12 cellular contexts compared by ENCODE assay signal in genomic region chr20:37944456-37944981, GRCh38. TPM values are rescaled to one million over a fixed set of nuclear protein-coding genes. Genes with fewer than 3 reads are reported as not detected.
A peak's percentile ranks its signal among the peaks of the same experiment; 100 is the strongest.
DNase-seq lines count a peak whose midpoint lies in the region; ATAC-seq and TF ChIP-seq lines count a peak whose summit lies in the region.
"Had no signal": no experiment of that assay in that cellular context is flagged by ENCODE, and none has a peak within 500 bp of the region (broad histone marks: within the 10 kb centered on the region; RNA-seq: fewer than 3 reads in every experiment).

No MANE protein-coding gene starts in this region.

- peaks cover 4% of the 10 kb centered on the region for H3K36me3 Mint-ChIP-seq in type B pancreatic cell

- H3K27ac Mint-ChIP-seq in type B pancreatic cell, result no peak overlapping the region

- peak; percentile 45 for DNase-seq in activated CD8-positive, alpha-beta memory T cell treated with anti-CD3 and anti-CD28 coated beads for 24 hours
- no peak for DNase-seq in activated CD8-positive, alpha-beta memory T cell treated with anti-CD3 and anti-CD28 coated beads, Interleukin-2, amount 50 U/mL, for 4 hours
- DNase-seq in PC-3, result no peak
- DNase-seq in left lobe of liver (ENCODE audit: low spot score), result peak; percentile 32
- peak; percentile 49 for DNase-seq in type B pancreatic cell (ENCODE audit: extremely low spot score, unreplicated experiment)
- DNase-seq in AG08395 (ENCODE audit: low spot score), result no peak
- no peak for DNase-seq in lower lobe of right lung
- DNase-seq: HCEC 1CT, NCI-H524, RPMI8226 had no signal

- H3K4me3 Mint-ChIP-seq in type B pancreatic cell, result no peak overlapping the region

- H3K9me3 ChIP-seq in PC-3 (ENCODE audit: low read length) (no peaks in the 10 kb centered on the region), lower lobe of right lung (no peaks in the 10 kb centered on the region)

- H3K4me1 Mint-ChIP-seq in type B pancreatic cell (ENCODE audit: unreplicated experiment), result peaks cover 2% of the 10 kb centered on the region

- H3K27me3 ChIP-seq in PC-3 (ENCODE audit: low read length) (no peaks in the 10 kb centered on the region), lower lobe of right lung (ENCODE audit: low read depth) (no peaks in the 10 kb centered on the region)

- BruUV-seq in PC-3 (replicated peaks; lab: Mats Ljungman, UMichigan), result TSS peak; percentile 39

- peaks cover 6% of the 10 kb centered on the region for H3K9me3 Mint-ChIP-seq in type B pancreatic cell

- H2AFZ ChIP-seq in PC-3 (ENCODE audit: low read length), result no peak overlapping the region

- no peak for TF ChIP-seq CTCF in PC-3 (conservative IDR thresholded peaks at IDR 0.05; ENCODE audit: low read depth, low read length)
- TF ChIP-seq CTCF in type B pancreatic cell (conservative IDR thresholded peaks at IDR 0.05), result no peak
- no peak for TF ChIP-seq CTCF in lower lobe of right lung (IDR thresholded peaks at IDR 0.05)

- H3K4me2 ChIP-seq in PC-3 (ENCODE audit: low read length), result no peak overlapping the region

- CTCF ChIA-PET in PC-3 (lab: Charles Lee), result interaction anchor here (0.6 to 0.7 kb wide), 2 partner anchors 37 to 50 kb away, joined by 3 to 4 read pairs; no protein-coding TSS in a partner anchor

- H3K4me3 ChIP-seq in PC-3 (ENCODE audit: low read length), result no peak overlapping the region
- H3K4me3 ChIP-seq in lower lobe of right lung, result no peak overlapping the region

- H3K4me1 ChIP-seq in PC-3 (ENCODE audit: insufficient read depth, low read length) (no peaks in the 10 kb centered on the region), lower lobe of right lung (no peaks in the 10 kb centered on the region)

- intact Hi-C loops in PC-3 (cut with micrococcal nuclease) (no loop called here), lower lobe of right lung (cut with DNase I) (no loop called here)

- H3K79me2 ChIP-seq in PC-3 (ENCODE audit: low read length), result no peaks in the 10 kb centered on the region

- POLR2A ChIA-PET in PC-3 (lab: Charles Lee; ENCODE audit: unreplicated experiment), result no interaction called here

- no peak overlapping the region for H3K9ac ChIP-seq in PC-3 (ENCODE audit: low read length)

- no peaks in the 10 kb centered on the region for H3K9me2 ChIP-seq in PC-3 (replicated peaks; ENCODE audit: low read length)

- H3K36me3 ChIP-seq in PC-3 (ENCODE audit: low read depth, low read length) (no peaks in the 10 kb centered on the region), lower lobe of right lung (no peaks in the 10 kb centered on the region)

- H3F3A ChIP-seq in PC-3 (ENCODE audit: low read length, unreplicated experiment), result no peaks in the 10 kb centered on the region

- H3K27ac ChIP-seq in PC-3 (ENCODE audit: low read length), result no peak overlapping the region
- no peak overlapping the region for H3K27ac ChIP-seq in lower lobe of right lung
- H3K27ac ChIP-seq: C4-2B had no signal

- ATAC-seq in PC-3 (no peak), left lobe of liver (no peak), lower lobe of right lung (no peak)
- ATAC-seq in activated CD4-positive, CD25-positive, alpha-beta regulatory T cell treated with anti-CD3 and anti-CD28 coated beads, Interleukin-2, amount 50 U/mL, for 24 hours, result no peak

- peaks cover 5% of the 10 kb centered on the region for H3K27me3 Mint-ChIP-seq in type B pancreatic cell

- no peaks in the 10 kb centered on the region for H4K20me1 ChIP-seq in PC-3 (ENCODE audit: low read length)

RNA-seq across cellular contexts. Expression of gene VSTM2L, which starts 41.6 kb away (rescaled TPM):
- total RNA-seq in PC-3 (2014; rRNA removed) (45.8 and 56.4 TPM in 2 replicates), left lobe of liver (4.4 TPM), type B pancreatic cell (ENCODE audit: low replicate concordance) (11.4 and 11.6 TPM in 2 replicates), lower lobe of right lung (14.1 TPM)

Comparison
In these comparisons a context has a peak if more than half of its experiments do, and no peak if none do; other contexts are left out.
1. DNase-seq: peak in activated CD8-positive, alpha-beta memory T cell treated with anti-CD3 and anti-CD28 coated beads for 24 hours (single experiment), left lobe of liver (single experiment) and type B pancreatic cell (single experiment); none in activated CD8-positive, alpha-beta memory T cell treated with anti-CD3 and anti-CD28 coated beads, Interleukin-2, amount 50 U/mL, for 4 hours (single experiment), PC-3 (single experiment), AG08395 (single experiment) and lower lobe of right lung (single experiment).